7 cellular contexts compared by ENCODE assay signal in the genomic region with DNA sequence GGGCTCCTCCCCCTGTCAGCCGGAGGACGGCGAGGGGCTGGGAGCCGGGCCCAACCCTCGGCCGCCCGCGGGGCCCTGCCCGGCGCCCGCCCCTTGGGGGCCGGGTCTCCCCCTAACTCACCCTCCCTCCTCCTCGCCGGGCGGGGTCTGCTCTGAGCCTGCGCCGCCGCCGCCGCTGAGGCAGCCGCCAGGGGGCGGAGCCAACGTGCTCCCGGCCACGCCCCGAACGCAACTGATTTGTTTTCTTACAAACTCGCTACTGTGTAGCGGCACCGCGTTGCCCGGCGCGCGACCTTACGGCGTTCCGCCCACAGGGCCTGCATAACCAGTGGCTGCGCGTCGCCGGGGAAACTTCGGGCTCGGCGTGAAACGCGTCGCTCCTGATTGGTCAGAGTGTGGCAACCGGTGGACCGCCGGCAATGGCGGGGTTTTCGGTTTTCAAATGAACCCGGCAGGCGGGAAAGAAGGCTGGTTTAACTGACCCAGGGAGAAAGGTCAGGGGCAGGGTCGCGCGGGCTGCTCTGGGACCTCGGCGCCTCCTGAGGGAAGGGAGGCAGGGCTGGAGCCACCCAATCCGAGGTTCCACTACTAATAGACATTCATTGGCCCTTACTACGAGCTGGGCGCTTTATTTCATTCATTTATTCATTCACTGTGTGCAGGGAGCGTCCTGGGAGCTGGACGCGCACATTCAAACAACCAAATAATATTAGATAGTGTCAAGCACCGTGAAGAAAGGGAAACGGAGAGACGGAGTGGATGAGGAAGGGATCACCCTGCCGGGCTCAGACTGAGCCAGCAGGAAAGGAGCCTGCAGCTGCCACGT. TPM values are rescaled to one million over a fixed set of nuclear protein-coding genes. Genes with fewer than 3 reads are reported as not detected.
DNase-seq lines count a peak whose midpoint lies in the region; ATAC-seq, FAIRE-seq and TF ChIP-seq lines count a peak whose summit lies in the region.

A gene (minus strand): TSS at position 154 of the 826 bp plus-strand sequence. CDS start 326 bp downstream, outside the sequence.

- TF ChIP-seq POLR2A in GM18505 (IDR thresholded peaks at IDR 0.05; ENCODE audit: borderline replicate concordance, extremely low read depth, insufficient read depth, insufficient read length) = peak; percentile 56

- peaks cover 9% of the 10 kb centered on the region for H4K20me1 ChIP-seq in astrocyte (ENCODE audit: insufficient read depth, low read length)

- H3K27ac ChIP-seq in astrocyte (ENCODE audit: low read depth, low read length) = peak within 1 kb of the TSS; percentile 79

- no peaks in the 10 kb centered on the region for H3K27me3 Mint-ChIP-seq in astrocyte (ENCODE audit: low read depth, unreplicated experiment)

- H3K36me3 ChIP-seq in astrocyte (ENCODE audit: insufficient read depth, low read length) = no peaks in the 10 kb centered on the region

- H2AFZ ChIP-seq in astrocyte (ENCODE audit: low read depth, low read length) = peak within 1 kb of the TSS; percentile 87

- peak within 1 kb of the TSS; percentile 74 for H3K4me3 ChIP-seq in astrocyte (ENCODE audit: insufficient read depth, low read depth, low read length)

- H3K4me1 Mint-ChIP-seq in astrocyte (ENCODE audit: low read depth, unreplicated experiment) = peaks cover 9% of the 10 kb centered on the region

- H3K4me1 ChIP-seq in astrocyte (ENCODE audit: insufficient read depth, low read length) = peaks cover 25% of the 10 kb centered on the region

- peak; percentile 13 for FAIRE-seq in astrocyte (lab: Jason Lieb, UNC)

- H3K79me2 ChIP-seq in astrocyte (ENCODE audit: insufficient read depth, low read length) = peaks cover 22% of the 10 kb centered on the region

- H3K27me3 ChIP-seq in astrocyte (ENCODE audit: insufficient read depth, low read length) = no peaks in the 10 kb centered on the region

- H3K9me3 ChIP-seq in astrocyte (ENCODE audit: insufficient read depth, low read depth, low read length) = no peaks in the 10 kb centered on the region

- TF ChIP-seq CTCF in astrocyte (IDR thresholded peaks at IDR 0.05; ENCODE audit: insufficient read depth, low read depth, low read length) = no peak

- peak within 1 kb of the TSS; percentile 98 for H3K4me2 ChIP-seq in astrocyte (ENCODE audit: low read length)

- H3K27ac Mint-ChIP-seq in astrocyte (ENCODE audit: unreplicated experiment) = peak within 1 kb of the TSS; percentile 34

- peak; percentile 99 for DNase-seq in NCI-H2029 (lab: John Stamatoyannopoulos, UW)
- DNase-seq in T-helper 22 cell (ENCODE audit: low read depth) = peak; percentile 99
- peak; percentile 97 for DNase-seq in astrocyte (ENCODE audit: low read depth)
- peak; percentile 98 for DNase-seq in hepatic stellate cell (ENCODE audit: low spot score)
- peak; percentile 97 for DNase-seq in renal cortical epithelial cell (ENCODE audit: low read depth)

- H3K9me3 Mint-ChIP-seq in astrocyte (ENCODE audit: unreplicated experiment) = no peaks in the 10 kb centered on the region

- peak; percentile 55 for ATAC-seq in GM18505 (IDR thresholded peaks at IDR 0.05; ENCODE audit: unreplicated experiment)
- ATAC-seq in HG02973 (IDR thresholded peaks at IDR 0.05; ENCODE audit: unreplicated experiment) = peak; percentile 56

- peak within 1 kb of the TSS; percentile 88 for H3K4me3 Mint-ChIP-seq in astrocyte (ENCODE audit: unreplicated experiment)

- H3K9ac ChIP-seq in astrocyte (ENCODE audit: low read length) = peak within 1 kb of the TSS; percentile 89

- no peaks in the 10 kb centered on the region for H3K36me3 Mint-ChIP-seq in astrocyte (ENCODE audit: low read depth, unreplicated experiment)

RNA-seq across cellular contexts. Expression of the gene that starts here (rescaled TPM):
- 5.4 and 6.1 TPM in 2 replicates for total RNA-seq in astrocyte
- 3.5 and 6.1 TPM in 2 replicates for total RNA-seq in renal cortical epithelial cell

Comparison
In these comparisons a context has a peak if more than half of its experiments do, and no peak if none do; other contexts are left out.
1. Peak in every context shown above with its lines: DNase-seq, ATAC-seq, H3K4me3 ChIP-seq and H3K27ac ChIP-seq.